In the genomic region with DNA sequence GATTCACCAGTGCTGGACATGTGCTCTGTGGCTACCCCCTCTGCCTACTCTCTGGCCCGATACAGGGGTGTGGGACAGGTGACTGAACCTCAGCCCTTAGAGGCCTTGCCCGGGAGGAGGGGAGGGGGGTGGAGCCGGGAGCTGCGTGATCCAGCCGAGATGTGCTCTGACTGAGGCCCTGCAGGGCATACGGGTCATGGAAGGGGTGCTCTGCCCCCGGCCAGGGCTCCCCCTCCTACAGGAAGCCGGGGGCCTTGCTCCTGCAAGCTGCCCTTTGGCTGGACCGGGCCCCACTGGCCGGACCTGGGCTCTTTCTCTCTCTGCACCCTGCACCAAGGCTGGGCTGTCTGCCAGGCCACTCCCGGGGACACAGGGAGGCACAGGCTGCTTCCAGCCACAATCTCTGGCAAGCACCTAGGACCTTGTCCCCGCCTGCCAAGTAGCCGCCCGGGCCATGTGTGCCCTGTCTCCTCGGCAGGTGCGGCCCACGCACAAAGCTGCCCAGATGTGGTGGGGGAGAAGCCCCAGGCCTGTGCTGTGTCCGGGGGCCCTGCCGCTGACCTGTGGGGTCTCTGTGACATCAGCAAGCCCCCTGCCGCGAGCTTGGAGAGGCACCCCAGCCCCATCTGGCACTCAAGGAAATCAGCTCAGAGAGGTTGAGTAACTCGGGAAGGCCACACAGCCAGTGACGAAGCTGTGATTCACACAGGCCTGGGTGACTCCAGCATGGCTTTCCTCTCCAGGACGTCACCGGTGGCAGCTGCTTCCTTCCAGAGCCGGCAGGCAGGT, we compare ENCODE assay signal across 1 cellular context.
TF ChIP-seq lines count a peak whose summit lies in the region.

No MANE protein-coding gene starts in this region.

TF ChIP-seq in WTC11, 78 proteins besides CTCF, POLR2A, EP300 and RAD21:
- no peak for TF ChIP-seq TEAD4 (CRISPR knock-in tag; IDR thresholded peaks at IDR 0.05)
- no peak for TF ChIP-seq SMAD3 (CRISPR knock-in tag; IDR thresholded peaks at IDR 0.05; ENCODE audit: borderline replicate concordance)
- TF ChIP-seq PRDM15 (CRISPR knock-in tag; IDR thresholded peaks at IDR 0.05) = no peak
- TF ChIP-seq, protein P1, sequence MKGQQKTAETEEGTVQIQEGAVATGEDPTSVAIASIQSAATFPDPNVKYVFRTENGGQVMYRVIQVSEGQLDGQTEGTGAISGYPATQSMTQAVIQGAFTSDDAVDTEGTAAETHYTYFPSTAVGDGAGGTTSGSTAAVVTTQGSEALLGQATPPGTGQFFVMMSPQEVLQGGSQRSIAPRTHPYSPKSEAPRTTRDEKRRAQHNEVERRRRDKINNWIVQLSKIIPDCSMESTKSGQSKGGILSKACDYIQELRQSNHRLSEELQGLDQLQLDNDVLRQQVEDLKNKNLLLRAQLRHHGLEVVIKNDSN (CRISPR knock-in tag; IDR thresholded peaks at IDR 0.05) = no peak
- TF ChIP-seq, protein P2, sequence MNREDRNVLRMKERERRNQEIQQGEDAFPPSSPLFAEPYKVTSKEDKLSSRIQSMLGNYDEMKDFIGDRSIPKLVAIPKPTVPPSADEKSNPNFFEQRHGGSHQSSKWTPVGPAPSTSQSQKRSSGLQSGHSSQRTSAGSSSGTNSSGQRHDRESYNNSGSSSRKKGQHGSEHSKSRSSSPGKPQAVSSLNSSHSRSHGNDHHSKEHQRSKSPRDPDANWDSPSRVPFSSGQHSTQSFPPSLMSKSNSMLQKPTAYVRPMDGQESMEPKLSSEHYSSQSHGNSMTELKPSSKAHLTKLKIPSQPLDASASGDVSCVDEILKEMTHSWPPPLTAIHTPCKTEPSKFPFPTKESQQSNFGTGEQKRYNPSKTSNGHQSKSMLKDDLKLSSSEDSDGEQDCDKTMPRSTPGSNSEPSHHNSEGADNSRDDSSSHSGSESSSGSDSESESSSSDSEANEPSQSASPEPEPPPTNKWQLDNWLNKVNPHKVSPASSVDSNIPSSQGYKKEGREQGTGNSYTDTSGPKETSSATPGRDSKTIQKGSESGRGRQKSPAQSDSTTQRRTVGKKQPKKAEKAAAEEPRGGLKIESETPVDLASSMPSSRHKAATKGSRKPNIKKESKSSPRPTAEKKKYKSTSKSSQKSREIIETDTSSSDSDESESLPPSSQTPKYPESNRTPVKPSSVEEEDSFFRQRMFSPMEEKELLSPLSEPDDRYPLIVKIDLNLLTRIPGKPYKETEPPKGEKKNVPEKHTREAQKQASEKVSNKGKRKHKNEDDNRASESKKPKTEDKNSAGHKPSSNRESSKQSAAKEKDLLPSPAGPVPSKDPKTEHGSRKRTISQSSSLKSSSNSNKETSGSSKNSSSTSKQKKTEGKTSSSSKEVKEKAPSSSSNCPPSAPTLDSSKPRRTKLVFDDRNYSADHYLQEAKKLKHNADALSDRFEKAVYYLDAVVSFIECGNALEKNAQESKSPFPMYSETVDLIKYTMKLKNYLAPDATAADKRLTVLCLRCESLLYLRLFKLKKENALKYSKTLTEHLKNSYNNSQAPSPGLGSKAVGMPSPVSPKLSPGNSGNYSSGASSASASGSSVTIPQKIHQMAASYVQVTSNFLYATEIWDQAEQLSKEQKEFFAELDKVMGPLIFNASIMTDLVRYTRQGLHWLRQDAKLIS (CRISPR knock-in tag; IDR thresholded peaks at IDR 0.05; ENCODE audit: borderline replicate concordance) = no peak
- TF ChIP-seq ZNF317 (CRISPR knock-in tag; IDR thresholded peaks at IDR 0.05; ENCODE audit: borderline replicate concordance, low read depth) = no peak
- TF ChIP-seq, protein P3, sequence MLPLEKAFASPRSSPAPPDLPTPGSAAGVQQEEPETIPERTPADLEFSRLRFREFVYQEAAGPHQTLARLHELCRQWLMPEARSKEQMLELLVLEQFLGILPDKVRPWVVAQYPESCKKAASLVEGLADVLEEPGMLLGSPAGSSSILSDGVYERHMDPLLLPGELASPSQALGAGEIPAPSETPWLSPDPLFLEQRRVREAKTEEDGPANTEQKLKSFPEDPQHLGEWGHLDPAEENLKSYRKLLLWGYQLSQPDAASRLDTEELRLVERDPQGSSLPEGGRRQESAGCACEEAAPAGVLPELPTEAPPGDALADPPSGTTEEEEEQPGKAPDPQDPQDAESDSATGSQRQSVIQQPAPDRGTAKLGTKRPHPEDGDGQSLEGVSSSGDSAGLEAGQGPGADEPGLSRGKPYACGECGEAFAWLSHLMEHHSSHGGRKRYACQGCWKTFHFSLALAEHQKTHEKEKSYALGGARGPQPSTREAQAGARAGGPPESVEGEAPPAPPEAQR (CRISPR knock-in tag; IDR thresholded peaks at IDR 0.05) = no peak
- TF ChIP-seq, protein P4, sequence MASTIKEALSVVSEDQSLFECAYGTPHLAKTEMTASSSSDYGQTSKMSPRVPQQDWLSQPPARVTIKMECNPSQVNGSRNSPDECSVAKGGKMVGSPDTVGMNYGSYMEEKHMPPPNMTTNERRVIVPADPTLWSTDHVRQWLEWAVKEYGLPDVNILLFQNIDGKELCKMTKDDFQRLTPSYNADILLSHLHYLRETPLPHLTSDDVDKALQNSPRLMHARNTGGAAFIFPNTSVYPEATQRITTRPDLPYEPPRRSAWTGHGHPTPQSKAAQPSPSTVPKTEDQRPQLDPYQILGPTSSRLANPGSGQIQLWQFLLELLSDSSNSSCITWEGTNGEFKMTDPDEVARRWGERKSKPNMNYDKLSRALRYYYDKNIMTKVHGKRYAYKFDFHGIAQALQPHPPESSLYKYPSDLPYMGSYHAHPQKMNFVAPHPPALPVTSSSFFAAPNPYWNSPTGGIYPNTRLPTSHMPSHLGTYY (CRISPR knock-in tag; IDR thresholded peaks at IDR 0.05) = no peak
- TF ChIP-seq NR2C2 (CRISPR knock-in tag; IDR thresholded peaks at IDR 0.05) = no peak
- no peak for TF ChIP-seq ZNF416 (CRISPR knock-in tag; IDR thresholded peaks at IDR 0.05)
- TF ChIP-seq, protein P5, sequence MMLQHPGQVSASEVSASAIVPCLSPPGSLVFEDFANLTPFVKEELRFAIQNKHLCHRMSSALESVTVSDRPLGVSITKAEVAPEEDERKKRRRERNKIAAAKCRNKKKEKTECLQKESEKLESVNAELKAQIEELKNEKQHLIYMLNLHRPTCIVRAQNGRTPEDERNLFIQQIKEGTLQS (CRISPR knock-in tag; conservative IDR thresholded peaks at IDR 0.05) = no peak
- no peak for TF ChIP-seq PREB (CRISPR knock-in tag; IDR thresholded peaks at IDR 0.05; ENCODE audit: borderline replicate concordance)
- TF ChIP-seq JAZF1 (CRISPR knock-in tag; IDR thresholded peaks at IDR 0.05) = no peak
- no peak for TF ChIP-seq SOX15 (CRISPR knock-in tag; IDR thresholded peaks at IDR 0.05)
- TF ChIP-seq, protein P6, sequence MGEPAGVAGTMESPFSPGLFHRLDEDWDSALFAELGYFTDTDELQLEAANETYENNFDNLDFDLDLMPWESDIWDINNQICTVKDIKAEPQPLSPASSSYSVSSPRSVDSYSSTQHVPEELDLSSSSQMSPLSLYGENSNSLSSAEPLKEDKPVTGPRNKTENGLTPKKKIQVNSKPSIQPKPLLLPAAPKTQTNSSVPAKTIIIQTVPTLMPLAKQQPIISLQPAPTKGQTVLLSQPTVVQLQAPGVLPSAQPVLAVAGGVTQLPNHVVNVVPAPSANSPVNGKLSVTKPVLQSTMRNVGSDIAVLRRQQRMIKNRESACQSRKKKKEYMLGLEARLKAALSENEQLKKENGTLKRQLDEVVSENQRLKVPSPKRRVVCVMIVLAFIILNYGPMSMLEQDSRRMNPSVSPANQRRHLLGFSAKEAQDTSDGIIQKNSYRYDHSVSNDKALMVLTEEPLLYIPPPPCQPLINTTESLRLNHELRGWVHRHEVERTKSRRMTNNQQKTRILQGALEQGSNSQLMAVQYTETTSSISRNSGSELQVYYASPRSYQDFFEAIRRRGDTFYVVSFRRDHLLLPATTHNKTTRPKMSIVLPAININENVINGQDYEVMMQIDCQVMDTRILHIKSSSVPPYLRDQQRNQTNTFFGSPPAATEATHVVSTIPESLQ (CRISPR knock-in tag; IDR thresholded peaks at IDR 0.05) = no peak
- TF ChIP-seq, protein P7, sequence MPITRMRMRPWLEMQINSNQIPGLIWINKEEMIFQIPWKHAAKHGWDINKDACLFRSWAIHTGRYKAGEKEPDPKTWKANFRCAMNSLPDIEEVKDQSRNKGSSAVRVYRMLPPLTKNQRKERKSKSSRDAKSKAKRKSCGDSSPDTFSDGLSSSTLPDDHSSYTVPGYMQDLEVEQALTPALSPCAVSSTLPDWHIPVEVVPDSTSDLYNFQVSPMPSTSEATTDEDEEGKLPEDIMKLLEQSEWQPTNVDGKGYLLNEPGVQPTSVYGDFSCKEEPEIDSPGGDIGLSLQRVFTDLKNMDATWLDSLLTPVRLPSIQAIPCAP (CRISPR knock-in tag; IDR thresholded peaks at IDR 0.05) = no peak
- TF ChIP-seq, protein P8, sequence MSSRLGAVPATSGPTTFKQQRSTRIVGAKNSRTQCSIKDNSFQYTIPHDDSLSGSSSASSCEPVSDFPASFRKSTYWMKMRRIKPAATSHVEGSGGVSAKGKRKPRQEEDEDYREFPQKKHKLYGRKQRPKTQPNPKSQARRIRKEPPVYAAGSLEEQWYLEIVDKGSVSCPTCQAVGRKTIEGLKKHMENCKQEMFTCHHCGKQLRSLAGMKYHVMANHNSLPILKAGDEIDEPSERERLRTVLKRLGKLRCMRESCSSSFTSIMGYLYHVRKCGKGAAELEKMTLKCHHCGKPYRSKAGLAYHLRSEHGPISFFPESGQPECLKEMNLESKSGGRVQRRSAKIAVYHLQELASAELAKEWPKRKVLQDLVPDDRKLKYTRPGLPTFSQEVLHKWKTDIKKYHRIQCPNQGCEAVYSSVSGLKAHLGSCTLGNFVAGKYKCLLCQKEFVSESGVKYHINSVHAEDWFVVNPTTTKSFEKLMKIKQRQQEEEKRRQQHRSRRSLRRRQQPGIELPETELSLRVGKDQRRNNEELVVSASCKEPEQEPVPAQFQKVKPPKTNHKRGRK (CRISPR knock-in tag; IDR thresholded peaks at IDR 0.05; ENCODE audit: borderline replicate concordance) = no peak
- TF ChIP-seq RORB (CRISPR knock-in tag; IDR thresholded peaks at IDR 0.05) = no peak
- no peak for TF ChIP-seq FOXK1 (CRISPR knock-in tag; IDR thresholded peaks at IDR 0.05)
